3 cellular contexts compared by ENCODE assay signal in the genomic region with DNA sequence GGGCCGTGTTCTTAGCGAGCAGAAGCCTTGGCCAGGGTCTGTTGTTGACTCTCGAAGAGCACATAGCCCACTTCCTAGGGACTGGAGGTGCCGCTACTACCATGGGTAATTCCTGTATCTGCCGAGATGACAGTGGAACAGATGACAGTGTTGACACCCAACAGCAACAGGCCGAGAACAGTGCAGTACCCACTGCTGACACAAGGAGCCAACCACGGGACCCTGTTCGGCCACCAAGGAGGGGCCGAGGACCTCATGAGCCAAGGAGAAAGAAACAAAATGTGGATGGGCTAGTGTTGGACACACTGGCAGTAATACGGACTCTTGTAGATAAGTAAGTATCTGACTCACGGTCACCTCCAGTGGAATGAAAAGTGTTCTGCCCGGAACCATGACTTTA.
TF ChIP-seq lines count a peak whose summit lies in the region.

No MANE protein-coding gene starts in this region.

TF ChIP-seq in SK-N-SH, 30 proteins besides CTCF, POLR2A, EP300 and RAD21:
- TF ChIP-seq GATA2 (CRISPR knock-in tag; IDR thresholded peaks at IDR 0.05) (no peak), MXI1 (IDR thresholded peaks at IDR 0.05; ENCODE audit: low read depth, low read length) (no peak), NFIC (IDR thresholded peaks at IDR 0.05; ENCODE audit: borderline replicate concordance) (no peak), TCF12 (IDR thresholded peaks at IDR 0.05) (no peak), FOXJ3 (CRISPR knock-in tag; IDR thresholded peaks at IDR 0.05) (no peak), RCOR1 (IDR thresholded peaks at IDR 0.05; ENCODE audit: low read length) (no peak), SMC3 (IDR thresholded peaks at IDR 0.05; ENCODE audit: low read depth, low read length) (no peak), POLR2AphosphoS5 (IDR thresholded peaks at IDR 0.05; ENCODE audit: low read depth, low read length) (no peak), GABPA (IDR thresholded peaks at IDR 0.05; ENCODE audit: low read depth) (no peak)
- TF ChIP-seq, protein P1, sequence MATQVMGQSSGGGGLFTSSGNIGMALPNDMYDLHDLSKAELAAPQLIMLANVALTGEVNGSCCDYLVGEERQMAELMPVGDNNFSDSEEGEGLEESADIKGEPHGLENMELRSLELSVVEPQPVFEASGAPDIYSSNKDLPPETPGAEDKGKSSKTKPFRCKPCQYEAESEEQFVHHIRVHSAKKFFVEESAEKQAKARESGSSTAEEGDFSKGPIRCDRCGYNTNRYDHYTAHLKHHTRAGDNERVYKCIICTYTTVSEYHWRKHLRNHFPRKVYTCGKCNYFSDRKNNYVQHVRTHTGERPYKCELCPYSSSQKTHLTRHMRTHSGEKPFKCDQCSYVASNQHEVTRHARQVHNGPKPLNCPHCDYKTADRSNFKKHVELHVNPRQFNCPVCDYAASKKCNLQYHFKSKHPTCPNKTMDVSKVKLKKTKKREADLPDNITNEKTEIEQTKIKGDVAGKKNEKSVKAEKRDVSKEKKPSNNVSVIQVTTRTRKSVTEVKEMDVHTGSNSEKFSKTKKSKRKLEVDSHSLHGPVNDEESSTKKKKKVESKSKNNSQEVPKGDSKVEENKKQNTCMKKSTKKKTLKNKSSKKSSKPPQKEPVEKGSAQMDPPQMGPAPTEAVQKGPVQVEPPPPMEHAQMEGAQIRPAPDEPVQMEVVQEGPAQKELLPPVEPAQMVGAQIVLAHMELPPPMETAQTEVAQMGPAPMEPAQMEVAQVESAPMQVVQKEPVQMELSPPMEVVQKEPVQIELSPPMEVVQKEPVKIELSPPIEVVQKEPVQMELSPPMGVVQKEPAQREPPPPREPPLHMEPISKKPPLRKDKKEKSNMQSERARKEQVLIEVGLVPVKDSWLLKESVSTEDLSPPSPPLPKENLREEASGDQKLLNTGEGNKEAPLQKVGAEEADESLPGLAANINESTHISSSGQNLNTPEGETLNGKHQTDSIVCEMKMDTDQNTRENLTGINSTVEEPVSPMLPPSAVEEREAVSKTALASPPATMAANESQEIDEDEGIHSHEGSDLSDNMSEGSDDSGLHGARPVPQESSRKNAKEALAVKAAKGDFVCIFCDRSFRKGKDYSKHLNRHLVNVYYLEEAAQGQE (IDR thresholded peaks at IDR 0.05; ENCODE audit: low read depth, low read length): no peak
- TF ChIP-seq, protein P2, sequence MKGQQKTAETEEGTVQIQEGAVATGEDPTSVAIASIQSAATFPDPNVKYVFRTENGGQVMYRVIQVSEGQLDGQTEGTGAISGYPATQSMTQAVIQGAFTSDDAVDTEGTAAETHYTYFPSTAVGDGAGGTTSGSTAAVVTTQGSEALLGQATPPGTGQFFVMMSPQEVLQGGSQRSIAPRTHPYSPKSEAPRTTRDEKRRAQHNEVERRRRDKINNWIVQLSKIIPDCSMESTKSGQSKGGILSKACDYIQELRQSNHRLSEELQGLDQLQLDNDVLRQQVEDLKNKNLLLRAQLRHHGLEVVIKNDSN (IDR thresholded peaks at IDR 0.05; ENCODE audit: borderline replicate concordance, low read depth): no peak
- TF ChIP-seq, protein P3, sequence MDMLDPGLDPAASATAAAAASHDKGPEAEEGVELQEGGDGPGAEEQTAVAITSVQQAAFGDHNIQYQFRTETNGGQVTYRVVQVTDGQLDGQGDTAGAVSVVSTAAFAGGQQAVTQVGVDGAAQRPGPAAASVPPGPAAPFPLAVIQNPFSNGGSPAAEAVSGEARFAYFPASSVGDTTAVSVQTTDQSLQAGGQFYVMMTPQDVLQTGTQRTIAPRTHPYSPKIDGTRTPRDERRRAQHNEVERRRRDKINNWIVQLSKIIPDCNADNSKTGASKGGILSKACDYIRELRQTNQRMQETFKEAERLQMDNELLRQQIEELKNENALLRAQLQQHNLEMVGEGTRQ (IDR thresholded peaks at IDR 0.05; ENCODE audit: borderline replicate concordance, low read depth, low read length): no peak

TF ChIP-seq in SK-N-SH treated with all-trans-retinoic acid at 6 μM for 48 hours, 23 proteins besides CTCF, POLR2A, EP300 and RAD21:
- TF ChIP-seq SNAI2 (CRISPR knock-in tag; IDR thresholded peaks at IDR 0.05): no peak
- TF ChIP-seq ZFP3 (CRISPR knock-in tag; IDR thresholded peaks at IDR 0.05): no peak
- TF ChIP-seq PPARA (CRISPR knock-in tag; IDR thresholded peaks at IDR 0.05; ENCODE audit: borderline replicate concordance): no peak
- no peak for TF ChIP-seq RARB (CRISPR knock-in tag; IDR thresholded peaks at IDR 0.05)
- no peak for TF ChIP-seq OSR1 (CRISPR knock-in tag; IDR thresholded peaks at IDR 0.05)
- no peak for TF ChIP-seq ISL1 (CRISPR knock-in tag; IDR thresholded peaks at IDR 0.05)
- TF ChIP-seq CREB5 (CRISPR knock-in tag; IDR thresholded peaks at IDR 0.05; ENCODE audit: low read depth): no peak
- TF ChIP-seq, protein P4, sequence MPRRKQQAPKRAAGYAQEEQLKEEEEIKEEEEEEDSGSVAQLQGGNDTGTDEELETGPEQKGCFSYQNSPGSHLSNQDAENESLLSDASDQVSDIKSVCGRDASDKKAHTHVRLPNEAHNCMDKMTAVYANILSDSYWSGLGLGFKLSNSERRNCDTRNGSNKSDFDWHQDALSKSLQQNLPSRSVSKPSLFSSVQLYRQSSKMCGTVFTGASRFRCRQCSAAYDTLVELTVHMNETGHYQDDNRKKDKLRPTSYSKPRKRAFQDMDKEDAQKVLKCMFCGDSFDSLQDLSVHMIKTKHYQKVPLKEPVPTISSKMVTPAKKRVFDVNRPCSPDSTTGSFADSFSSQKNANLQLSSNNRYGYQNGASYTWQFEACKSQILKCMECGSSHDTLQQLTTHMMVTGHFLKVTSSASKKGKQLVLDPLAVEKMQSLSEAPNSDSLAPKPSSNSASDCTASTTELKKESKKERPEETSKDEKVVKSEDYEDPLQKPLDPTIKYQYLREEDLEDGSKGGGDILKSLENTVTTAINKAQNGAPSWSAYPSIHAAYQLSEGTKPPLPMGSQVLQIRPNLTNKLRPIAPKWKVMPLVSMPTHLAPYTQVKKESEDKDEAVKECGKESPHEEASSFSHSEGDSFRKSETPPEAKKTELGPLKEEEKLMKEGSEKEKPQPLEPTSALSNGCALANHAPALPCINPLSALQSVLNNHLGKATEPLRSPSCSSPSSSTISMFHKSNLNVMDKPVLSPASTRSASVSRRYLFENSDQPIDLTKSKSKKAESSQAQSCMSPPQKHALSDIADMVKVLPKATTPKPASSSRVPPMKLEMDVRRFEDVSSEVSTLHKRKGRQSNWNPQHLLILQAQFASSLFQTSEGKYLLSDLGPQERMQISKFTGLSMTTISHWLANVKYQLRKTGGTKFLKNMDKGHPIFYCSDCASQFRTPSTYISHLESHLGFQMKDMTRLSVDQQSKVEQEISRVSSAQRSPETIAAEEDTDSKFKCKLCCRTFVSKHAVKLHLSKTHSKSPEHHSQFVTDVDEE (CRISPR knock-in tag; IDR thresholded peaks at IDR 0.05): no peak
- TF ChIP-seq CSDC2 (CRISPR knock-in tag; IDR thresholded peaks at IDR 0.05): no peak
- TF ChIP-seq, protein P5, sequence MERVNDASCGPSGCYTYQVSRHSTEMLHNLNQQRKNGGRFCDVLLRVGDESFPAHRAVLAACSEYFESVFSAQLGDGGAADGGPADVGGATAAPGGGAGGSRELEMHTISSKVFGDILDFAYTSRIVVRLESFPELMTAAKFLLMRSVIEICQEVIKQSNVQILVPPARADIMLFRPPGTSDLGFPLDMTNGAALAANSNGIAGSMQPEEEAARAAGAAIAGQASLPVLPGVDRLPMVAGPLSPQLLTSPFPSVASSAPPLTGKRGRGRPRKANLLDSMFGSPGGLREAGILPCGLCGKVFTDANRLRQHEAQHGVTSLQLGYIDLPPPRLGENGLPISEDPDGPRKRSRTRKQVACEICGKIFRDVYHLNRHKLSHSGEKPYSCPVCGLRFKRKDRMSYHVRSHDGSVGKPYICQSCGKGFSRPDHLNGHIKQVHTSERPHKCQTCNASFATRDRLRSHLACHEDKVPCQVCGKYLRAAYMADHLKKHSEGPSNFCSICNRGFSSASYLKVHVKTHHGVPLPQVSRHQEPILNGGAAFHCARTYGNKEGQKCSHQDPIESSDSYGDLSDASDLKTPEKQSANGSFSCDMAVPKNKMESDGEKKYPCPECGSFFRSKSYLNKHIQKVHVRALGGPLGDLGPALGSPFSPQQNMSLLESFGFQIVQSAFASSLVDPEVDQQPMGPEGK (CRISPR knock-in tag; IDR thresholded peaks at IDR 0.05; ENCODE audit: borderline replicate concordance): no peak
- TF ChIP-seq ZC3H10 (CRISPR knock-in tag; IDR thresholded peaks at IDR 0.05): no peak
- no peak for TF ChIP-seq ZNF565 (CRISPR knock-in tag; conservative IDR thresholded peaks at IDR 0.05; ENCODE audit: low read depth)
- no peak for TF ChIP-seq TOX (CRISPR knock-in tag; IDR thresholded peaks at IDR 0.05; ENCODE audit: borderline replicate concordance)

TF ChIP-seq in endothelial cell of umbilical vein, 7 proteins besides CTCF, POLR2A, EP300 and RAD21:
- TF ChIP-seq FOS (IDR thresholded peaks at IDR 0.05; ENCODE audit: borderline replicate concordance, insufficient read depth, low read length) (no peak), JUN (IDR thresholded peaks at IDR 0.05; ENCODE audit: borderline replicate concordance, insufficient read depth, insufficient read length, low read depth) (no peak), MAX (IDR thresholded peaks at IDR 0.05; ENCODE audit: insufficient read depth, insufficient read length) (no peak), MYC (IDR thresholded peaks at IDR 0.05; ENCODE audit: low read depth, low read length) (no peak), GATA2 (IDR thresholded peaks at IDR 0.05; ENCODE audit: insufficient read depth, insufficient read length, low read depth, low read length) (no peak), POLR2AphosphoS5 (IDR thresholded peaks at IDR 0.05; ENCODE audit: insufficient read depth, low read depth, low read length) (no peak), EZH2 (IDR thresholded peaks at IDR 0.05; ENCODE audit: borderline replicate concordance, low read depth, low read length, severe bottlenecking) (no peak)
